22 cellular contexts compared by ENCODE assay signal in genomic region chr10:44206127-44206818, GRCh38.
"Had no signal": no experiment of that assay in that cellular context is flagged by ENCODE, and none has a peak within 500 bp of the region (broad histone marks: within the 10 kb centered on the region; RNA-seq: fewer than 3 reads in every experiment).

No MANE protein-coding gene starts in this region.

- H3K27ac Mint-ChIP-seq: activated CD8-positive, alpha-beta T cell treated with anti-CD3 and anti-CD28 coated beads, Interleukin-2, amount 10 ng/mL, durations not matched to agents 7 days and 5 days; activated naive CD4-positive, alpha-beta T cell treated with anti-CD3 and anti-CD28 coated beads, Interleukin-2, amount 50 U/mL, for 72 hours; stimulated activated naive B cell treated with anti-CD40 and anti-IgM and Interleukin-4, amounts not matched to agents 10 μg/mL and 1 μg/mL and 100 μg/mL, for 72 hours; T-helper 1 cell treated with Interleukin-12 subunit alpha and Interleukin-12 subunit beta and Interleukin-4 antibody, amounts not matched to agents 30 μg/mL and 1 μg/mL, for 36 hours had no signal

- H3K4me3 ChIP-seq: coronary artery, esophagus muscularis mucosa, gastrocnemius medialis, ovary, transverse colon had no signal

- H3K9me3 Mint-ChIP-seq: neural crest cell; T-helper 1 cell treated with Interleukin-12 subunit alpha and Interleukin-12 subunit beta and Interleukin-4 antibody, amounts not matched to agents 30 μg/mL and 1 μg/mL, for 36 hours had no signal

- H3K27ac ChIP-seq: coronary artery, esophagus muscularis mucosa, gastrocnemius medialis, ovary, transverse colon, WERI-Rb-1 had no signal

- H3K4me1 ChIP-seq: gastrocnemius medialis, transverse colon had no signal

- H3K4me3 Mint-ChIP-seq: activated CD8-positive, alpha-beta T cell treated with anti-CD3 and anti-CD28 coated beads, Interleukin-2, amount 10 ng/mL, durations not matched to agents 7 days and 5 days; brain; neural crest cell; stimulated activated naive B cell treated with anti-CD40 and anti-IgM and Interleukin-4, amounts not matched to agents 10 μg/mL and 1 μg/mL and 100 μg/mL, for 72 hours; T-helper 1 cell treated with Interleukin-12 subunit alpha and Interleukin-12 subunit beta and Interleukin-4 antibody, amounts not matched to agents 30 μg/mL and 1 μg/mL, for 36 hours had no signal

- ATAC-seq: activated CD8-positive, alpha-beta T cell treated with anti-CD3 and anti-CD28 coated beads, Interleukin-2, amount 10 ng/mL, durations not matched to agents 7 days and 5 days; activated naive CD4-positive, alpha-beta T cell treated with anti-CD3 and anti-CD28 coated beads, Interleukin-2, amount 50 U/mL, for 72 hours; gastrocnemius medialis; stimulated activated naive B cell treated with anti-CD40 and anti-IgM and Interleukin-4, amounts not matched to agents 10 μg/mL and 1 μg/mL and 100 μg/mL, for 72 hours had no signal

- DNase-seq: activated CD4-positive, alpha-beta T cell treated with anti-CD3 and anti-CD28 coated beads for 4 hours; activated CD8-positive, alpha-beta memory T cell treated with anti-CD3 and anti-CD28 coated beads, Interleukin-2, amount 50 U/mL, for 4 hours; activated CD8-positive, alpha-beta T cell treated with anti-CD3 and anti-CD28 coated beads, Interleukin-2, amount 10 ng/mL, durations not matched to agents 7 days and 5 days; activated gamma-delta T cell; activated T-cell treated with anti-CD3 and anti-CD28 coated beads, Interleukin-2, amount 50 U/mL, for 48 hours; central memory CD4-positive, alpha-beta T cell; gastrocnemius medialis; islet precursor cell; midbrain; ovary; stimulated activated CD4-positive, alpha-beta T cell treated with anti-CD3 and anti-CD28 coated beads, Interleukin-15, amount 100 ng/mL, for 24 hours; stimulated activated CD4-positive, alpha-beta T cell treated with anti-CD3 and anti-CD28 coated beads, Interleukin-4, amount 100 ng/mL, for 1 hour; stimulated activated naive B cell treated with anti-CD40 and anti-IgM and Interleukin-4, amounts not matched to agents 10 μg/mL and 1 μg/mL and 100 μg/mL, for 72 hours; substantia nigra; transverse colon; WERI-Rb-1 had no signal

- H3K36me3 ChIP-seq: esophagus muscularis mucosa, gastrocnemius medialis, ovary, transverse colon, WERI-Rb-1 had no signal

- H3K36me3 Mint-ChIP-seq: activated naive CD4-positive, alpha-beta T cell treated with anti-CD3 and anti-CD28 coated beads, Interleukin-2, amount 50 U/mL, for 72 hours; brain; stimulated activated naive B cell treated with anti-CD40 and anti-IgM and Interleukin-4, amounts not matched to agents 10 μg/mL and 1 μg/mL and 100 μg/mL, for 72 hours had no signal

- H3K27me3 Mint-ChIP-seq: stimulated activated naive B cell treated with anti-CD40 and anti-IgM and Interleukin-4, amounts not matched to agents 10 μg/mL and 1 μg/mL and 100 μg/mL, for 72 hours had no signal

- H3K9me3 ChIP-seq: esophagus muscularis mucosa, gastrocnemius medialis, ovary, transverse colon had no signal

- H3K4me1 Mint-ChIP-seq: stimulated activated naive B cell treated with anti-CD40 and anti-IgM and Interleukin-4, amounts not matched to agents 10 μg/mL and 1 μg/mL and 100 μg/mL, for 72 hours had no signal

- H3K27me3 ChIP-seq: esophagus muscularis mucosa, gastrocnemius medialis, ovary, transverse colon had no signal
